8 cellular contexts compared by ENCODE assay signal in the genomic region with DNA sequence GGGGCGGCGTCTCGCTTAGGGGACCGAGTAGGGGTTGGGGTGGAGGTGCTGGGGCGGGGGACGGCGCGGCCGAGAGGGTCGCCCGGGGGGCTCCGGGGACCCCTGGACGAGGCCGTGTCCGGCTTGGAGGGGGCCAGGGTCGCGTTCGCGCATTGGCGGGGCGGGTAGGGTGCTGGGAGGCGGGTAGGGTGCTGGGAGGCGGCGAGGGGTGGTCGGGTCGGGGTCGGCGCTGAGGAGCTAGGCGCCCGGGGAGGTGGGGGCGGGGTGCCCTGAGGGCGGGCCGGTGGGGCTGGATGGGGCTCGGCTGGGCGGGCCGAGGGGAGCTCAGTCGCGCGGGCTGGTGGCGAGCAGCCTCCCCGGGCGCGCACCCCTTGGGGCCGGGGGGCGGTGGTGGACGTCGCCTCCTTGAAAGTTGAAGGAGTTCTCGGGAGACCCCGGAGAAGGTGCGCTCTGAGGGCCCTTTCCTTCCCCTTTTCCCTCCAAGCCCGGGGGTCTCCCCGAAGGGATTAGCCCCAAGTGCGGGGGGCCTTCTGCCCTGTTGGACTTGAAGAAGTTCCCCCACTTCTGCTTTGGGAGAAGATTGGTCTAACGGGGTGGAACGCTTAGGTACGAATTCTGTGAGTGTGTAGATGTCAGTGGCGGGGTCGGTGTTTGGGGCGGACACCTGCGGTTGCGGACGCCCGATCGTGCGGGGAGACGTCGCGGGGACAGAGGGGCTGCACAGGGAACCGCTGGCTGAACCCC. TPM values are rescaled to one million over a fixed set of nuclear protein-coding genes. Genes with fewer than 3 reads are reported as not detected.
A peak's percentile ranks its signal among the peaks of the same experiment; 100 is the strongest.
DNase-seq lines count a peak whose midpoint lies in the region; ATAC-seq and TF ChIP-seq lines count a peak whose summit lies in the region.

No MANE protein-coding gene starts in this region.

- TF ChIP-seq RAD21 in SK-N-SH (IDR thresholded peaks at IDR 0.05; ENCODE audit: low read length) = no peak

- H3K27me3 ChIP-seq in SK-N-SH (ENCODE audit: insufficient read depth) = no peaks in the 10 kb centered on the region

- no peak for TF ChIP-seq EP300 in SK-N-SH (IDR thresholded peaks at IDR 0.05; ENCODE audit: borderline replicate concordance in 1 of 2, low read depth in 1 of 2, low read length in 1 of 2)

- H3K9me2 ChIP-seq in SK-N-SH = no peaks in the 10 kb centered on the region

- no peaks in the 10 kb centered on the region for H3K36me3 ChIP-seq in SK-N-SH (replicated peaks in 1 of 2; ENCODE audit: control insufficient read depth in 1 of 2, insufficient read depth in 2 of 2, low read length in 1 of 2)

- peaks cover 50% of the 10 kb centered on the region for H3K79me2 ChIP-seq in SK-N-SH (ENCODE audit: insufficient read depth)

- 1% methylated on average over 41 of the region's 69 CpGs for WGBS in SK-N-SH (ENCODE audit: low lambda C conversion rate)

- H4K20me1 ChIP-seq in SK-N-SH (ENCODE audit: insufficient read depth) = peaks cover 32% of the 10 kb centered on the region

- TF ChIP-seq CTCF in AG04449 (IDR thresholded peaks at IDR 0.05; ENCODE audit: insufficient read depth, low read length, missing control alignments) = no peak
- TF ChIP-seq CTCF in GM20000 (IDR thresholded peaks at IDR 0.05; ENCODE audit: extremely low read depth, missing control alignments) = no peak
- no peak for TF ChIP-seq CTCF in SK-N-SH (IDR thresholded peaks at IDR 0.05)
- no peak for TF ChIP-seq CTCF in choroid plexus epithelial cell (conservative IDR thresholded peaks at IDR 0.05; ENCODE audit: low read depth, low read length)

- H3K27ac ChIP-seq in SK-N-SH (ENCODE audit: low read depth in 2 of 2, low read length in 1 of 2) = peak overlapping the region; percentile 88 to 89

- H3K4me1 ChIP-seq in SK-N-SH (ENCODE audit: control insufficient read depth in 1 of 2, insufficient read depth in 2 of 2, low read depth in 1 of 2, low read length in 1 of 2) = peaks cover 8 to 19% of the 10 kb centered on the region in 2 experiments; a peak in 3 of 4 replicates

- peak; percentile 17 for ATAC-seq in left lobe of liver
- ATAC-seq in stimulated activated naive CD8-positive, alpha-beta T cell treated with anti-CD3 and anti-CD28 coated beads, Interleukin-15, Interleukin-2, amounts not matched to agents 100 U/mL and 50 U/mL, for 24 hours = peak; percentile 3

- H3K9ac ChIP-seq in SK-N-SH = peak overlapping the region; percentile 96

- H2AFZ ChIP-seq in SK-N-SH (ENCODE audit: low read depth) = peak overlapping the region; percentile 99

- POLR2A ChIA-PET in AG04449 (lab: Yijun Ruan, JAX) = interaction anchor here (0.8 to 1.4 kb wide), 4 partner anchors 55 to 242 kb away, joined by 3 read pairs; no protein-coding TSS in a partner anchor
- POLR2A ChIA-PET in SK-N-SH (lab: Yijun Ruan, JAX) = interaction anchor here (1.5 kb wide), 1 partner anchor 167 kb away, joined by 4 read pairs; the partner anchor contains the start of gene LYSMD4

- DNase-seq in AG04449 (ENCODE audit: low read depth, low spot score) (no peak), GM20000 (ENCODE audit: low spot score) (peak; percentile 64), SK-N-SH (peak; percentile 76), choroid plexus epithelial cell (ENCODE audit: low read depth) (no peak), left lobe of liver (ENCODE audit: low spot score) (peak; percentile 51), kidney glomerular epithelial cell (lab: John Stamatoyannopoulos, UW) (no peak), hippocampal formation (lab: John Stamatoyannopoulos, UW) (no peak)
- DNase-seq in stimulated activated naive CD8-positive, alpha-beta T cell treated with anti-CD3 and anti-CD28 coated beads, Interleukin-15, Interleukin-2, amounts not matched to agents 100 U/mL and 50 U/mL, for 24 hours = peak; percentile 47

- H3K4me3 ChIP-seq in AG04449 (ENCODE audit: low read depth, low read length) (peak overlapping the region; percentile 89), SK-N-SH (ENCODE audit: low read depth in 2 of 2, low read length in 1 of 2) (peak overlapping the region; percentile 87 to 91), choroid plexus epithelial cell (ENCODE audit: low read depth, low read length) (peak overlapping the region; percentile 82)

- H3F3A ChIP-seq in SK-N-SH (replicated peaks; ENCODE audit: insufficient read depth) = peaks cover 12% of the 10 kb centered on the region

- no peaks in the 10 kb centered on the region for H3K9me3 ChIP-seq in SK-N-SH

- CTCF ChIA-PET in AG04449 (lab: Yijun Ruan, JAX) = interaction anchor here (0.6 to 4.2 kb wide), 5 partner anchors 136 to 280 kb away, joined by 3 to 30 read pairs (median 4); no protein-coding TSS in a partner anchor
- CTCF ChIA-PET in SK-N-SH (lab: Yijun Ruan, JAX) = interaction anchor here (1.2 to 4.6 kb wide), 2 partner anchors 138 to 276 kb away, joined by 3 to 29 read pairs; no protein-coding TSS in a partner anchor

- peak overlapping the region; percentile 99 for H3K4me2 ChIP-seq in SK-N-SH

TF ChIP-seq in SK-N-SH, 30 proteins besides CTCF, POLR2A, EP300 and RAD21:
- TF ChIP-seq ELF1 (IDR thresholded peaks at IDR 0.05) = no peak
- TF ChIP-seq, protein P1, sequence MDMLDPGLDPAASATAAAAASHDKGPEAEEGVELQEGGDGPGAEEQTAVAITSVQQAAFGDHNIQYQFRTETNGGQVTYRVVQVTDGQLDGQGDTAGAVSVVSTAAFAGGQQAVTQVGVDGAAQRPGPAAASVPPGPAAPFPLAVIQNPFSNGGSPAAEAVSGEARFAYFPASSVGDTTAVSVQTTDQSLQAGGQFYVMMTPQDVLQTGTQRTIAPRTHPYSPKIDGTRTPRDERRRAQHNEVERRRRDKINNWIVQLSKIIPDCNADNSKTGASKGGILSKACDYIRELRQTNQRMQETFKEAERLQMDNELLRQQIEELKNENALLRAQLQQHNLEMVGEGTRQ (IDR thresholded peaks at IDR 0.05; ENCODE audit: borderline replicate concordance, low read depth, low read length) = no peak
- TF ChIP-seq, protein P2, sequence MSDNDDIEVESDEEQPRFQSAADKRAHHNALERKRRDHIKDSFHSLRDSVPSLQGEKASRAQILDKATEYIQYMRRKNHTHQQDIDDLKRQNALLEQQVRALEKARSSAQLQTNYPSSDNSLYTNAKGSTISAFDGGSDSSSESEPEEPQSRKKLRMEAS (IDR thresholded peaks at IDR 0.05; ENCODE audit: low read depth) = no peak

RNA-seq across cellular contexts. Expression of gene MEF2A, which starts 0.5 kb away (rescaled TPM):
- 20.9 and 27.5 TPM in 2 replicates for polyA plus RNA-seq in SK-N-SH (2012; rRNA removed)
- 22.5 and 22.8 TPM in 2 replicates for polyA plus RNA-seq in SK-N-SH (2012; cell fraction: cytosol; rRNA removed)
- 22.5 and 39.7 TPM in 2 replicates for polyA plus RNA-seq in SK-N-SH (2012; cell fraction: nucleus; rRNA removed)
- 20.7 TPM for total RNA-seq in left lobe of liver

Comparison
In these comparisons a context has a peak if more than half of its experiments do, and no peak if none do; other contexts are left out.
1. DNase-seq: peak in GM20000 (single experiment), SK-N-SH (single experiment), left lobe of liver (single experiment) and stimulated activated naive CD8-positive, alpha-beta T cell treated with anti-CD3 and anti-CD28 coated beads, Interleukin-15, Interleukin-2, amounts not matched to agents 100 U/mL and 50 U/mL, for 24 hours (single experiment); none in AG04449 (single experiment), choroid plexus epithelial cell (single experiment), kidney glomerular epithelial cell (single experiment) and hippocampal formation (0 of 2).
2. Peak in every context shown above with its lines, with median percentiles within 50 percentile points of each other: H3K4me3 ChIP-seq.